ENCODE assay signal across 9 cellular contexts in the genomic region with DNA sequence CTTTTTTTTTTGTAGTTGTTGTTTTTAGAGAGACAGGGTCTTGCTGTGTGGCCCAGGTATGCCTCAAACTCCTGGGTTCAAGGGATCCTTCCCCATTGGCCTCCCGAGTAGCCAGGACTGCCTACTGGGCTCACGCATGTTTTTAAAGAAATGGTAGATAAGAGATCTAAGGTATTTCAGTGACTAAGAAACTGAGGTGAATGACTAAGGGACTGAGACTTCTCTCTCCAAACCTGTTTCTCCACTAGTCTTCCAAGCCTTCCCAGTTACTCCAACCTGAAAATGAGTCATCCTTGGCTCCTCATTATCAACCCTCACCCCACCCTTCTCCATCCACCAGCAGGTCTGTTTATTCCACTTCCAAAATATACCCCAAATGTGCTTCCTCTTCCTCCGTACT. TPM values are rescaled to one million over a fixed set of nuclear protein-coding genes. Genes with fewer than 3 reads are reported as not detected.
DNase-seq lines count a peak whose midpoint lies in the region; TF ChIP-seq lines count a peak whose summit lies in the region.
"Not testable (repeated sequence)": the region's sequence is repeated elsewhere in the genome, so short reads cannot be mapped to it uniquely, and the experiment has no call there.
"Had no signal": no experiment of that assay in that cellular context is flagged by ENCODE, and none has a peak within 500 bp of the region (broad histone marks: within the 10 kb centered on the region; RNA-seq: fewer than 3 reads in every experiment).

No MANE protein-coding gene starts in this region.

- peak; percentile 17; the same call in 1 of the 2 replicates for TF ChIP-seq EP300 in Ishikawa (IDR thresholded peaks at IDR 0.05; ENCODE audit: borderline replicate concordance)
- not testable (repeated sequence) for TF ChIP-seq EP300 in suprapubic skin (IDR thresholded peaks at IDR 0.05)

- in situ Hi-C loops in astrocyte of the spinal cord (cut with HindIII; ENCODE audit: low sequenced_read_pairs), result not testable (repeated sequence)

- CTCF ChIA-PET in RWPE1 (lab: Yijun Ruan, JAX), result not testable (repeated sequence)

- POLR2A ChIA-PET in RWPE1 (lab: Yijun Ruan, JAX; ENCODE audit: low non-redundant PET), result not testable (repeated sequence)

- not testable (repeated sequence) for H3K27me3 ChIP-seq in kidney epithelial cell (ENCODE audit: control insufficient read depth, insufficient read depth, low read length); suprapubic skin

- DNase-seq in 8988T (peak; percentile 37), ELF-1 (ENCODE audit: low read depth, low spot score) (peak; percentile 55), RWPE1 (ENCODE audit: low spot score) (peak; percentile 67), astrocyte of the spinal cord (ENCODE audit: low read depth, low spot score) (peak; percentile 42), epithelial cell of prostate (ENCODE audit: low read depth, low spot score) (peak; percentile 52), kidney epithelial cell (ENCODE audit: low read depth) (peak; percentile 41)
- DNase-seq in suprapubic skin (ENCODE audit: low spot score in 2 of 2), result not testable (repeated sequence)

- H3K27ac ChIP-seq in RWPE1, result not testable (repeated sequence)
- H3K27ac ChIP-seq in epithelial cell of prostate (peak overlapping the region; percentile 68), suprapubic skin (peak overlapping the region; percentile 86)

- TF ChIP-seq RAD21 in Ishikawa (IDR thresholded peaks at IDR 0.05; ENCODE audit: low read depth), result not testable (repeated sequence)

- H3K4me1 ChIP-seq in suprapubic skin, result peaks cover 11% of the 10 kb centered on the region

- H3K9me3 ChIP-seq in suprapubic skin, result not testable (repeated sequence)

- H3K36me3 ChIP-seq in kidney epithelial cell (ENCODE audit: control insufficient read depth, insufficient read depth, low read length); suprapubic skin: not testable (repeated sequence)

- not testable (repeated sequence) for TF ChIP-seq POLR2A in suprapubic skin (IDR thresholded peaks at IDR 0.05)

- whole genome bisulfite sequencing in suprapubic skin, result 62% methylated on average over 3 of the region's 3 CpGs

- H3K4me3 ChIP-seq in astrocyte of the spinal cord (ENCODE audit: low read depth, low read length); kidney epithelial cell (ENCODE audit: low read depth, low read length); suprapubic skin: not testable (repeated sequence)

- not testable (repeated sequence) for TF ChIP-seq CTCF in RWPE1 (conservative IDR thresholded peaks at IDR 0.05; ENCODE audit: low read depth); astrocyte of the spinal cord (IDR thresholded peaks at IDR 0.05; ENCODE audit: low read depth, low read length); kidney epithelial cell (IDR thresholded peaks at IDR 0.05; ENCODE audit: insufficient read depth, low read length, poor library complexity, severe bottlenecking); suprapubic skin (IDR thresholded peaks at IDR 0.05)

TF ChIP-seq in Ishikawa, 13 proteins besides CTCF, POLR2A, EP300 and RAD21:
- TF ChIP-seq NFIC (IDR thresholded peaks at IDR 0.05), result 0 out of 2 replicates have a peak, but pooled peaks have one; percentile 10

RNA-seq across cellular contexts. Expression of gene FANK1, which starts 4.6 kb away (rescaled TPM):
- 5.3 and 7.5 TPM in 2 replicates for total RNA-seq in kidney epithelial cell
- 1 to 10 TPM; 3.7 to 8.2 (median 5.8) TPM for total RNA-seq in suprapubic skin
- total RNA-seq: OCI-LY7 had no signal

RNA-seq across cellular contexts. Expression of gene DHX32, which starts 19.9 kb away (rescaled TPM):
- total RNA-seq in kidney epithelial cell (33.4 and 37.2 TPM in 2 replicates), suprapubic skin (10 to 100 TPM; 40.0 to 53.2 (median 44.5) TPM)
